Comparison of ENCODE assay signal across 15 cellular contexts in genomic region chr15:60534051-60534450, GRCh38.
"Had no signal": no experiment of that assay in that cellular context is flagged by ENCODE, and none has a peak within 500 bp of the region (broad histone marks: within the 10 kb centered on the region; RNA-seq: fewer than 3 reads in every experiment).

No MANE protein-coding gene starts in this region.

- H3K4me3 Mint-ChIP-seq: activated naive CD8-positive, alpha-beta T cell treated with anti-CD3 and anti-CD28 coated beads for 36 hours; mesothelial cell of epicardium; neural crest cell; WTC11 had no signal

- H3K36me3 ChIP-seq: tibial nerve had no signal

- H3K27ac ChIP-seq: body of pancreas, tibial nerve had no signal

- H3K27me3 ChIP-seq: body of pancreas, tibial nerve had no signal

- DNase-seq: activated CD4-positive, alpha-beta T cell treated with anti-CD3 and anti-CD28 coated beads for 4 hours; activated CD8-positive, alpha-beta memory T cell treated with anti-CD3 and anti-CD28 coated beads for 24 hours; activated CD8-positive, alpha-beta memory T cell treated with anti-CD3 and anti-CD28 coated beads, Interleukin-2, amount 50 U/mL, for 48 hours; activated naive CD4-positive, alpha-beta T cell; activated naive CD8-positive, alpha-beta T cell treated with anti-CD3 and anti-CD28 coated beads for 36 hours; body of pancreas; erythroblast; hypothalamus; stimulated activated naive CD4-positive, alpha-beta T cell; substantia nigra had no signal

- H3K27me3 Mint-ChIP-seq: activated naive CD8-positive, alpha-beta T cell treated with anti-CD3 and anti-CD28 coated beads for 36 hours had no signal

- H3K4me1 Mint-ChIP-seq: neural crest cell had no signal

- H3K9me3 ChIP-seq: body of pancreas, tibial nerve had no signal

- H3K36me3 Mint-ChIP-seq: mesothelial cell of epicardium, WTC11 had no signal

- H3K4me1 ChIP-seq: tibial nerve had no signal

- H3K4me3 ChIP-seq: body of pancreas, lung, tibial nerve had no signal

- H3K9me3 Mint-ChIP-seq: activated naive CD8-positive, alpha-beta T cell treated with anti-CD3 and anti-CD28 coated beads for 36 hours; mesothelial cell of epicardium; neural crest cell; WTC11 had no signal

- ATAC-seq: body of pancreas, WTC11 had no signal

- H3K27ac Mint-ChIP-seq: activated naive CD8-positive, alpha-beta T cell treated with anti-CD3 and anti-CD28 coated beads for 36 hours; mesothelial cell of epicardium; WTC11 had no signal
